Comparison of ENCODE assay signal across 17 cellular contexts in genomic region chrX:9493936-9494335, GRCh38.
"Had no signal": no experiment of that assay in that cellular context is flagged by ENCODE, and none has a peak within 500 bp of the region (broad histone marks: within the 10 kb centered on the region; RNA-seq: fewer than 3 reads in every experiment).

No MANE protein-coding gene starts in this region.

- H3K27ac ChIP-seq: ascending aorta, gastrocnemius medialis, heart right ventricle had no signal

- H3K4me3 ChIP-seq: ascending aorta, gastrocnemius medialis, heart right ventricle had no signal

- H3K27me3 ChIP-seq: ascending aorta, gastrocnemius medialis had no signal

- H3K36me3 ChIP-seq: ascending aorta, gastrocnemius medialis, heart right ventricle had no signal

- H3K4me1 ChIP-seq: heart right ventricle had no signal

- FAIRE-seq: small intestine had no signal

- ATAC-seq: activated CD4-positive, CD25-positive, alpha-beta regulatory T cell treated with anti-CD3 and anti-CD28 coated beads, Interleukin-2, amount 50 U/mL, for 24 hours; effector memory CD8-positive, alpha-beta T cell; gastrocnemius medialis; heart right ventricle; stimulated activated naive CD8-positive, alpha-beta T cell treated with anti-CD3 and anti-CD28 coated beads, Interleukin-15, amount 100 ng/mL, for 72 hours had no signal

- DNase-seq: activated CD4-positive, alpha-beta T cell treated with anti-CD3 and anti-CD28 coated beads, Interleukin-2, amount 10 ng/mL, durations not matched to agents 7 days and 5 days; activated CD8-positive, alpha-beta memory T cell treated with anti-CD3 and anti-CD28 coated beads, Interleukin-2, amount 50 U/mL, for 4 hours; activated effector memory CD4-positive, alpha-beta T cell treated with Interleukin-2 at 50 U/mL for 16 hours; activated naive CD4-positive, alpha-beta T cell treated with anti-CD3 and anti-CD28 coated beads, Interleukin-2, amount 50 U/mL, for 16 hours; activated T-cell treated with anti-CD3 and anti-CD28 coated beads, Interleukin-2, amount 50 U/mL, for 48 hours; effector memory CD8-positive, alpha-beta T cell; gastrocnemius medialis; heart right ventricle; occipital lobe; posterior cingulate gyrus; small intestine; stimulated activated CD4-positive, alpha-beta T cell treated with anti-CD3 and anti-CD28 coated beads, Interleukin-4, amount 100 ng/mL, for 1 hour; stimulated activated naive CD8-positive, alpha-beta T cell treated with anti-CD3 and anti-CD28 coated beads, Interleukin-15, amount 100 ng/mL, for 72 hours; T-helper 1 cell; T-helper 9 cell had no signal

- H3K9me3 ChIP-seq: ascending aorta, gastrocnemius medialis, heart right ventricle had no signal
